10 cellular contexts compared by ENCODE assay signal in genomic region chr3:52372822-52373504, GRCh38. TPM values are rescaled to one million over a fixed set of nuclear protein-coding genes. Genes with fewer than 3 reads are reported as not detected.
A peak's percentile ranks its signal among the peaks of the same experiment; 100 is the strongest.
DNase-seq lines count a peak whose midpoint lies in the region; ATAC-seq, FAIRE-seq and TF ChIP-seq lines count a peak whose summit lies in the region.
"Had no signal": no experiment of that assay in that cellular context is flagged by ENCODE, and none has a peak within 500 bp of the region (broad histone marks: within the 10 kb centered on the region; RNA-seq: fewer than 3 reads in every experiment).

No MANE protein-coding gene starts in this region.

- H3K4me3 ChIP-seq in Peyer's patch = peak overlapping the region in 2 of 4 donors; percentile 18
- H3K4me3 ChIP-seq in HepG2 (replicated peaks in 1 of 3; ENCODE audit: insufficient read depth in 1 of 3, low read depth in 2 of 3, low read length in 3 of 3) = no peak overlapping the region

- POLR2A ChIA-PET in HepG2 (lab: Yijun Ruan, JAX) = no interaction called here

- peaks cover 6% of the 10 kb centered on the region for H3K27me3 Mint-ChIP-seq in glutamatergic neuron (ENCODE audit: unreplicated experiment)
- H3K27me3 Mint-ChIP-seq: activated naive CD8-positive, alpha-beta T cell had no signal

- no peak for TF ChIP-seq CTCF in Peyer's patch (IDR thresholded peaks at IDR 0.05)
- TF ChIP-seq CTCF in glutamatergic neuron (IDR thresholded peaks at IDR 0.05; ENCODE audit: partially characterized antibody, unreplicated experiment) = no peak
- TF ChIP-seq CTCF in HepG2 (CRISPR knock-in tag; IDR thresholded peaks at IDR 0.05) = no peak

- H3K27me3 ChIP-seq in Peyer's patch (no peaks in the 10 kb centered on the region), HepG2 (ENCODE audit: control insufficient read depth in 1 of 2, insufficient read depth in 2 of 2, low read length in 2 of 2) (no peaks in the 10 kb centered on the region; a peak in 2 of 5 replicates)

- H3K9me3 Mint-ChIP-seq in glutamatergic neuron (ENCODE audit: unreplicated experiment) = no peaks in the 10 kb centered on the region

- H3K36me3 Mint-ChIP-seq in glutamatergic neuron (ENCODE audit: unreplicated experiment) = no peaks in the 10 kb centered on the region

- no peak for TF ChIP-seq RAD21 in HepG2 (CRISPR knock-in tag; IDR thresholded peaks at IDR 0.05)

- no peak for FAIRE-seq in GM18507 (lab: Jason Lieb, UNC)
- FAIRE-seq in HepG2 (lab: Jason Lieb, UNC) = no peak
- FAIRE-seq: frontal cortex had no signal

- intact Hi-C loops in HepG2 (cut with micrococcal nuclease; ENCODE audit: unreplicated experiment) = no loop called here

- H3K4me1 Mint-ChIP-seq in glutamatergic neuron (ENCODE audit: low read depth, unreplicated experiment) = peaks cover 4% of the 10 kb centered on the region

- H3K36me3 ChIP-seq in Peyer's patch (peaks cover 0 to 21% (median 0%) of the 10 kb centered on the region in 3 donors), HepG2 (replicated peaks in 1 of 2; ENCODE audit: control insufficient read depth in 1 of 2, insufficient read depth in 2 of 2, low read length in 2 of 2) (no peaks in the 10 kb centered on the region)

- TF ChIP-seq EP300 in HepG2 (IDR thresholded peaks at IDR 0.05; ENCODE audit: low read depth in 2 of 2, low read length in 2 of 2) = no peak
- TF ChIP-seq EP300 in HepG2 (CRISPR knock-in tag; IDR thresholded peaks at IDR 0.05; ENCODE audit: borderline replicate concordance) = no peak

- WGBS in HepG2 (ENCODE audit: low lambda C conversion rate) = 87% methylated on average over 36 of the region's 40 CpGs

- no TSS peak for BruUV-seq in HepG2 (replicated peaks; lab: Mats Ljungman, UMichigan)

- H2AFZ ChIP-seq in HepG2 (ENCODE audit: low read length) = no peak overlapping the region

- ATAC-seq in HepG2 = no peak
- no peak for ATAC-seq in GM18502 (IDR thresholded peaks at IDR 0.05; ENCODE audit: poor library complexity, unreplicated experiment)

- H3K9ac ChIP-seq in HepG2 (ENCODE audit: insufficient read depth, low read depth, low read length) = no peak overlapping the region

- H3K27ac Mint-ChIP-seq in glutamatergic neuron (ENCODE audit: unreplicated experiment) = no peak overlapping the region
- H3K27ac Mint-ChIP-seq: activated naive CD8-positive, alpha-beta T cell had no signal

- H3K4me3 Mint-ChIP-seq in glutamatergic neuron (ENCODE audit: unreplicated experiment) = peak overlapping the region; percentile 59

- H4K20me1 ChIP-seq in HepG2 (ENCODE audit: insufficient read depth, low read length) = no peaks in the 10 kb centered on the region

- H3K27ac ChIP-seq in Peyer's patch (peak overlapping the region in 1 of 4 donors; percentile 31), HepG2 (ENCODE audit: extremely low read length, insufficient read depth, low read length) (no peak overlapping the region)

- H3K4me1 ChIP-seq in Peyer's patch (peaks cover 0 to 6% (median 0%) of the 10 kb centered on the region in 4 donors), HepG2 (ENCODE audit: insufficient read depth, low read length) (no peaks in the 10 kb centered on the region)

- in situ Hi-C loops in HepG2 (cut with HindIII; ENCODE audit: extremely low pct_ligation_motif_present, low pct_unique_long_range_greater_than_20kb) = no loop called here

- DNase-seq in GM18507 (ENCODE audit: extremely low spot score, insufficient read length, low read depth) (peak; percentile 17), Peyer's patch (peak in 2 of 3 donors; percentile 78 to 82), glutamatergic neuron (peak; percentile 52), HepG2 (ENCODE audit: low spot score) (no peak), HPDE6-E6E7 (ENCODE audit: extremely low spot score) (no peak), T-helper 9 cell (no peak)
- DNase-seq in stimulated activated CD4-positive, alpha-beta T cell treated with anti-CD3 and anti-CD28 coated beads, Interleukin-4, amount 100 ng/mL, for 24 hours = peak; percentile 12

- TF ChIP-seq POLR2A in Peyer's patch (IDR thresholded peaks at IDR 0.05) (no peak), HepG2 (IDR thresholded peaks at IDR 0.05; ENCODE audit: insufficient read depth in 1 of 2, low read depth in 2 of 2, low read length in 2 of 2) (no peak)

- H3K4me2 ChIP-seq in HepG2 (ENCODE audit: low read depth, low read length) = no peak overlapping the region

- CTCF ChIA-PET in HepG2 (lab: Yijun Ruan, JAX; ENCODE audit: low intra/inter-chr PET ratio, low total read pairs) = no interaction called here

- no peaks in the 10 kb centered on the region for H3K79me2 ChIP-seq in HepG2 (ENCODE audit: insufficient read depth, low read length)

- H3K9me3 ChIP-seq in Peyer's patch = no peaks in the 10 kb centered on the region
- H3K9me3 ChIP-seq in HepG2 (ENCODE audit: low read length) = no peaks in the 10 kb centered on the region

RNA-seq across cellular contexts. Expression of gene BAP1, which starts 36.8 kb away (rescaled TPM):
- total RNA-seq in Peyer's patch = 10 to 100 TPM; 49.9 to 94.4 (median 77.0) TPM
- total RNA-seq in glutamatergic neuron (ENCODE audit: unreplicated experiment) = 130 TPM
- total RNA-seq in HepG2 (2016; rRNA removed; fragmentation: Illumina TruSeq; extraction: Trizol) = 46.9 and 59.1 TPM in 2 replicates
- total RNA-seq in HepG2 (2016; cell fraction: cytosol; rRNA removed; fragmentation: Illumina TruSeq; extraction: Trizol; ENCODE audit: low read depth) = 21.1 and 21.7 TPM in 2 replicates
- 42.9 and 60.4 TPM in 2 replicates for total RNA-seq in HepG2 (2016; cell fraction: insoluble cytoplasmic fraction; rRNA removed; fragmentation: Illumina TruSeq; extraction: Trizol)
- total RNA-seq in HepG2 (2016; cell fraction: membrane; rRNA removed; fragmentation: Illumina TruSeq; extraction: Trizol) = 58.0 and 59.4 TPM in 2 replicates
- 36.8 and 40.5 TPM in 2 replicates for total RNA-seq in HepG2 (2016; cell fraction: nucleus; rRNA removed; fragmentation: Illumina TruSeq; extraction: Trizol)
- polyA plus RNA-seq in HepG2 (2011; rRNA removed) = 66.1 and 67.1 TPM in 2 replicates
- polyA plus RNA-seq in HepG2 (2011; cell fraction: cytosol; rRNA removed) = 48.2 and 60.5 TPM in 2 replicates
- polyA plus RNA-seq in HepG2 (2011; cell fraction: nucleus; rRNA removed) = 163 and 192 TPM in 2 replicates
- polyA plus RNA-seq in HepG2 (2012) = 45.8 and 59.1 TPM in 2 replicates
- polyA plus RNA-seq in HepG2 (2016; cell fraction: cytosol; fragmentation: Illumina TruSeq; extraction: Trizol; ENCODE audit: low read depth) = 15.5 and 16.5 TPM in 2 replicates
- polyA plus RNA-seq in HepG2 (2016; cell fraction: insoluble cytoplasmic fraction; fragmentation: Illumina TruSeq; extraction: Trizol; ENCODE audit: low read depth) = 43.9 and 49.5 TPM in 2 replicates
- 45.8 and 47.0 TPM in 2 replicates for polyA plus RNA-seq in HepG2 (2016; cell fraction: membrane; fragmentation: Illumina TruSeq; extraction: Trizol; ENCODE audit: low read depth)
- 76.0 and 87.9 TPM in 2 replicates for polyA plus RNA-seq in HepG2 (2016; cell fraction: nucleus; fragmentation: Illumina TruSeq; extraction: Trizol; ENCODE audit: insufficient read depth, low read depth)
- 109 and 119 TPM in 2 replicates for polyA minus RNA-seq in HepG2 (2011; rRNA and poly(A)+ RNA removed; ENCODE audit: low replicate concordance)
- polyA minus RNA-seq in HepG2 (2011; cell fraction: cytosol; rRNA and poly(A)+ RNA removed) = 30.5 and 32.0 TPM in 2 replicates
- polyA minus RNA-seq in HepG2 (2011; cell fraction: nucleus; rRNA and poly(A)+ RNA removed) = 42.9 and 47.1 TPM in 2 replicates

RNA-seq across cellular contexts. Expression of gene PHF7, which starts 37.5 kb away (rescaled TPM):
- total RNA-seq in Peyer's patch = 10 to 100 TPM; 12.4 to 34.6 (median 17.4) TPM
- total RNA-seq in glutamatergic neuron (ENCODE audit: unreplicated experiment) = 8.9 TPM
- 4.5 and 5.2 TPM in 2 replicates for total RNA-seq in HepG2 (2016; rRNA removed; fragmentation: Illumina TruSeq; extraction: Trizol)
- 6.6 and 9.4 TPM in 2 replicates for total RNA-seq in HepG2 (2016; cell fraction: cytosol; rRNA removed; fragmentation: Illumina TruSeq; extraction: Trizol; ENCODE audit: low read depth)
- 4.7 TPM in 2 replicates for total RNA-seq in HepG2 (2016; cell fraction: insoluble cytoplasmic fraction; rRNA removed; fragmentation: Illumina TruSeq; extraction: Trizol)
- total RNA-seq in HepG2 (2016; cell fraction: membrane; rRNA removed; fragmentation: Illumina TruSeq; extraction: Trizol) = 8.8 and 9.5 TPM in 2 replicates
- total RNA-seq in HepG2 (2016; cell fraction: nucleus; rRNA removed; fragmentation: Illumina TruSeq; extraction: Trizol) = 5.2 and 5.7 TPM in 2 replicates
- polyA plus RNA-seq in HepG2 (2011; rRNA removed) = 8.8 and 12.6 TPM in 2 replicates
- 5.8 and 6.9 TPM in 2 replicates for polyA plus RNA-seq in HepG2 (2011; cell fraction: cytosol; rRNA removed)
- polyA plus RNA-seq in HepG2 (2011; cell fraction: nucleus; rRNA removed) = 20.4 and 21.4 TPM in 2 replicates
- 6.3 and 8.7 TPM in 2 replicates for polyA plus RNA-seq in HepG2 (2012)
- polyA plus RNA-seq in HepG2 (2016; cell fraction: cytosol; fragmentation: Illumina TruSeq; extraction: Trizol; ENCODE audit: low read depth) = 4.0 and 5.7 TPM in 2 replicates
- 4.4 and 4.9 TPM in 2 replicates for polyA plus RNA-seq in HepG2 (2016; cell fraction: insoluble cytoplasmic fraction; fragmentation: Illumina TruSeq; extraction: Trizol; ENCODE audit: low read depth)
- polyA plus RNA-seq in HepG2 (2016; cell fraction: membrane; fragmentation: Illumina TruSeq; extraction: Trizol; ENCODE audit: low read depth) = 5.7 and 8.0 TPM in 2 replicates
- 11.1 and 11.4 TPM in 2 replicates for polyA plus RNA-seq in HepG2 (2016; cell fraction: nucleus; fragmentation: Illumina TruSeq; extraction: Trizol; ENCODE audit: insufficient read depth, low read depth)
- 6.1 and 6.8 TPM in 2 replicates for polyA minus RNA-seq in HepG2 (2011; rRNA and poly(A)+ RNA removed; ENCODE audit: low replicate concordance)
- polyA minus RNA-seq in HepG2 (2011; cell fraction: cytosol; rRNA and poly(A)+ RNA removed) = 3.0 and 4.6 TPM in 2 replicates
- 17.4 and 17.6 TPM in 2 replicates for polyA minus RNA-seq in HepG2 (2011; cell fraction: nucleus; rRNA and poly(A)+ RNA removed)

RNA-seq across cellular contexts. Expression of gene DNAH1, which starts 56.8 kb away (rescaled TPM):
- total RNA-seq in Peyer's patch (100 to 1,000 TPM in 1 of 4 donors, 10 to 100 TPM in 3; 19.3 to 103 (median 64.2) TPM), glutamatergic neuron (ENCODE audit: unreplicated experiment) (8.9 TPM), HepG2 (2016; rRNA removed; fragmentation: Illumina TruSeq; extraction: Trizol) (0.42 and 0.64 TPM in 2 replicates)
- total RNA-seq in HepG2 (2016; cell fraction: cytosol; rRNA removed; fragmentation: Illumina TruSeq; extraction: Trizol; ENCODE audit: low read depth) = under 0.01 and 0.35 TPM in 2 replicates
- 0.18 and 0.74 TPM in 2 replicates for total RNA-seq in HepG2 (2016; cell fraction: insoluble cytoplasmic fraction; rRNA removed; fragmentation: Illumina TruSeq; extraction: Trizol)
- 0.07 and 0.22 TPM in 2 replicates for total RNA-seq in HepG2 (2016; cell fraction: membrane; rRNA removed; fragmentation: Illumina TruSeq; extraction: Trizol)
- total RNA-seq in HepG2 (2016; cell fraction: nucleus; rRNA removed; fragmentation: Illumina TruSeq; extraction: Trizol) = 1.7 and 2.1 TPM in 2 replicates
- polyA plus RNA-seq in HepG2 (2011; rRNA removed) = 3.5 and 4.8 TPM in 2 replicates
- polyA plus RNA-seq in HepG2 (2011; cell fraction: cytosol; rRNA removed) = 0.85 and 1.5 TPM in 2 replicates
- 32.0 and 33.0 TPM in 2 replicates for polyA plus RNA-seq in HepG2 (2011; cell fraction: nucleus; rRNA removed)
- 2.0 and 3.0 TPM in 2 replicates for polyA plus RNA-seq in HepG2 (2012)
- 0.07 TPM in 1 of 2 replicates, not detected in the other for polyA plus RNA-seq in HepG2 (2016; cell fraction: cytosol; fragmentation: Illumina TruSeq; extraction: Trizol; ENCODE audit: low read depth)
- 0.13 and 0.34 TPM in 2 replicates for polyA plus RNA-seq in HepG2 (2016; cell fraction: insoluble cytoplasmic fraction; fragmentation: Illumina TruSeq; extraction: Trizol; ENCODE audit: low read depth)
- 0.09 and 0.14 TPM in 2 replicates for polyA plus RNA-seq in HepG2 (2016; cell fraction: membrane; fragmentation: Illumina TruSeq; extraction: Trizol; ENCODE audit: low read depth)
- 1.9 and 2.5 TPM in 2 replicates for polyA plus RNA-seq in HepG2 (2016; cell fraction: nucleus; fragmentation: Illumina TruSeq; extraction: Trizol; ENCODE audit: insufficient read depth, low read depth)
- 8.3 and 11.0 TPM in 2 replicates for polyA minus RNA-seq in HepG2 (2011; rRNA and poly(A)+ RNA removed; ENCODE audit: low replicate concordance)
- polyA minus RNA-seq in HepG2 (2011; cell fraction: cytosol; rRNA and poly(A)+ RNA removed) = 0.35 and 0.99 TPM in 2 replicates
- 12.2 and 14.8 TPM in 2 replicates for polyA minus RNA-seq in HepG2 (2011; cell fraction: nucleus; rRNA and poly(A)+ RNA removed)

Comparison
In these comparisons a context has a peak if more than half of its experiments do, and no peak if none do; other contexts are left out.
1. DNase-seq: peak in GM18507 (single experiment), Peyer's patch (2 of 3), glutamatergic neuron (single experiment) and stimulated activated CD4-positive, alpha-beta T cell treated with anti-CD3 and anti-CD28 coated beads, Interleukin-4, amount 100 ng/mL, for 24 hours (single experiment); none in HepG2 (single experiment), HPDE6-E6E7 (single experiment) and T-helper 9 cell (single experiment).